8 cellular contexts compared by ENCODE assay signal in the genomic region with DNA sequence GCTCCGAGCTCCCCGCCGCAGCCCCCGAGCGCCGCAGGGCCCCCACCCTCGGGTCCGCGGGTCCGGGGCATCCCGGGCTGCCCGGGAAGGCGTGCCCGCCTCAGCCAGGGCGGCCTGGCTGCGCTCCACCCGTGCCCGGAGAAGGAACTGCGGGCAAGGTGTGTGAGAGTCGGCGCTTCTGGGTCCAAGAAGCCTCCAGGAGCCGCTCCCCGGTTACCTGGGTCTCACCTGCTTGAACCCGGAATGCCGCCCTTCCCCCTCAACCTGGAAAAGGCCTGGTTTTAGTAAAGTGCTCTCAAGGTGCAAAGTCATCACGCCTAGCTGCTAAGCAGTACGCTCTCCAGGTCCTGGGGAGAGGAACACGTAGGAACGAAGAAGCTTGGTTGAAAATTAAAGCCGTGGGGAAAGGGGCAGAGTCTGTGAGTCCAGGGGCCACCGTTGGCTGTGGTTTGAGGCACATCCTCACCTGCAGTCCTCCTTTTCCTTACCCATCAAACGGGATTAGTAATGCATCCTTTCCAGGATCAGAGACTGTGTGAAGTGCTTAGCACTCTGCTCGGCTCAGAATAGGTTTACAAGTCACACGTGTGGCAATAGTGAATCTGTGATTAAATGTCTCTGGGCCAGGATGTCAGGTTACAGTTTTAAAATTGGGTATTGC. TPM values are rescaled to one million over a fixed set of nuclear protein-coding genes. Genes with fewer than 3 reads are reported as not detected.
DNase-seq lines count a peak whose midpoint lies in the region; ATAC-seq and TF ChIP-seq lines count a peak whose summit lies in the region.

No MANE protein-coding gene starts in this region.

- no peak overlapping the region for H3K4me2 ChIP-seq in neural cell (ENCODE audit: low read length)

- peak; percentile 15 for ATAC-seq in GM19438 (IDR thresholded peaks at IDR 0.05; ENCODE audit: low read depth, unreplicated experiment)
- ATAC-seq in RWPE2 (ENCODE audit: low read depth) = peak; percentile 51
- ATAC-seq in GM21737 (IDR thresholded peaks at IDR 0.05; ENCODE audit: unreplicated experiment) = no peak
- no peak for ATAC-seq in stimulated activated memory B cell treated with anti-CD40 and anti-IgM and Interleukin-4, amounts not matched to agents 10 μg/mL and 1 μg/mL and 100 μg/mL, for 72 hours

- H3K36me3 ChIP-seq in RWPE2 (ENCODE audit: low read depth) (peaks cover 37% of the 10 kb centered on the region), neural cell (ENCODE audit: insufficient read depth, low read length) (no peaks in the 10 kb centered on the region)

- no peak overlapping the region for H3K4me3 Mint-ChIP-seq in stimulated activated memory B cell treated with anti-CD40 and anti-IgM and Interleukin-4, amounts not matched to agents 10 μg/mL and 1 μg/mL and 100 μg/mL, for 72 hours

- no peak overlapping the region for H3K27ac Mint-ChIP-seq in stimulated activated memory B cell treated with anti-CD40 and anti-IgM and Interleukin-4, amounts not matched to agents 10 μg/mL and 1 μg/mL and 100 μg/mL, for 72 hours

- H3K27me3 ChIP-seq in RWPE2 (ENCODE audit: insufficient read depth, poor library complexity, severe bottlenecking) (no peaks in the 10 kb centered on the region), neural cell (ENCODE audit: insufficient read depth, low read depth, low read length) (no peaks in the 10 kb centered on the region)

- TF ChIP-seq CTCF in RWPE2 (IDR thresholded peaks at IDR 0.05; ENCODE audit: poor library complexity, severe bottlenecking) = no peak
- TF ChIP-seq CTCF in epithelial cell of proximal tubule (conservative IDR thresholded peaks at IDR 0.05; ENCODE audit: low read depth, low read length) = no peak
- no peak for TF ChIP-seq CTCF in neural cell (IDR thresholded peaks at IDR 0.05; ENCODE audit: poor library complexity, severe bottlenecking)

- TF ChIP-seq EP300 in neural cell (conservative IDR thresholded peaks at IDR 0.05; ENCODE audit: poor library complexity, severe bottlenecking) = no peak

- no peaks in the 10 kb centered on the region for H3F3A ChIP-seq in neural cell (ENCODE audit: insufficient read depth, low read length, poor library complexity, severe bottlenecking)

- H4K20me1 ChIP-seq in neural cell (ENCODE audit: insufficient read depth) = no peaks in the 10 kb centered on the region

- H3K4me1 ChIP-seq in RWPE2 (ENCODE audit: insufficient read depth, poor library complexity, severe bottlenecking) = peaks cover 24% of the 10 kb centered on the region

- H3K36me3 Mint-ChIP-seq in stimulated activated memory B cell treated with anti-CD40 and anti-IgM and Interleukin-4, amounts not matched to agents 10 μg/mL and 1 μg/mL and 100 μg/mL, for 72 hours = no peaks in the 10 kb centered on the region

- H3K27me3 Mint-ChIP-seq in stimulated activated memory B cell treated with anti-CD40 and anti-IgM and Interleukin-4, amounts not matched to agents 10 μg/mL and 1 μg/mL and 100 μg/mL, for 72 hours = peaks cover 34% of the 10 kb centered on the region

- DNase-seq in AG20443 (ENCODE audit: low spot score) = peak; percentile 53
- DNase-seq in RWPE2 (ENCODE audit: low spot score) = no peak
- DNase-seq in epithelial cell of proximal tubule (ENCODE audit: low read depth) = no peak
- DNase-seq in effector CD4-positive, alpha-beta T cell = no peak

- TF ChIP-seq RAD21 in neural cell (conservative IDR thresholded peaks at IDR 0.05) = no peak

- H3K27ac ChIP-seq in RWPE2 (ENCODE audit: poor library complexity, severe bottlenecking) (peak overlapping the region; percentile 86), neural cell (ENCODE audit: low read length) (peak overlapping the region; percentile 56)

- H3K4me1 Mint-ChIP-seq in stimulated activated memory B cell treated with anti-CD40 and anti-IgM and Interleukin-4, amounts not matched to agents 10 μg/mL and 1 μg/mL and 100 μg/mL, for 72 hours = peaks cover 7% of the 10 kb centered on the region

- no peaks in the 10 kb centered on the region for H3K9me2 ChIP-seq in neural cell (ENCODE audit: insufficient read depth, low read length)

- H3K79me2 ChIP-seq in neural cell (replicated peaks; ENCODE audit: insufficient read depth, low read length) = peaks cover 51% of the 10 kb centered on the region

- no peak overlapping the region for H2AFZ ChIP-seq in neural cell (ENCODE audit: low read depth, low read length)

- peak overlapping the region; percentile 100 for H3K4me3 ChIP-seq in RWPE2 (ENCODE audit: severe bottlenecking)
- peak overlapping the region; percentile 86 for H3K4me3 ChIP-seq in epithelial cell of proximal tubule (ENCODE audit: low read depth, low read length)
- peak overlapping the region; percentile 97 for H3K4me3 ChIP-seq in neural cell (ENCODE audit: low read length)

- H3K9me3 ChIP-seq in RWPE2 (ENCODE audit: severe bottlenecking) (no peaks in the 10 kb centered on the region), neural cell (ENCODE audit: low read length) (no peaks in the 10 kb centered on the region)

- H3K9ac ChIP-seq in neural cell (ENCODE audit: low read length) = peak overlapping the region; percentile 80

- no peaks in the 10 kb centered on the region for H3K9me3 Mint-ChIP-seq in stimulated activated memory B cell treated with anti-CD40 and anti-IgM and Interleukin-4, amounts not matched to agents 10 μg/mL and 1 μg/mL and 100 μg/mL, for 72 hours

TF ChIP-seq in neural cell, 6 proteins besides CTCF, POLR2A, EP300 and RAD21:
- peak; percentile 58 for TF ChIP-seq MXI1 (conservative IDR thresholded peaks at IDR 0.05; ENCODE audit: poor library complexity, severe bottlenecking)
- no peak for TF ChIP-seq TAF1 (IDR thresholded peaks at IDR 0.05; ENCODE audit: low read depth)
- no peak for TF ChIP-seq POLR2AphosphoS5 (IDR thresholded peaks at IDR 0.05)
- no peak for TF ChIP-seq EZH2 (IDR thresholded peaks at IDR 0.05; ENCODE audit: borderline replicate concordance, insufficient read depth, low read length, poor library complexity, severe bottlenecking)
- TF ChIP-seq, protein P1, sequence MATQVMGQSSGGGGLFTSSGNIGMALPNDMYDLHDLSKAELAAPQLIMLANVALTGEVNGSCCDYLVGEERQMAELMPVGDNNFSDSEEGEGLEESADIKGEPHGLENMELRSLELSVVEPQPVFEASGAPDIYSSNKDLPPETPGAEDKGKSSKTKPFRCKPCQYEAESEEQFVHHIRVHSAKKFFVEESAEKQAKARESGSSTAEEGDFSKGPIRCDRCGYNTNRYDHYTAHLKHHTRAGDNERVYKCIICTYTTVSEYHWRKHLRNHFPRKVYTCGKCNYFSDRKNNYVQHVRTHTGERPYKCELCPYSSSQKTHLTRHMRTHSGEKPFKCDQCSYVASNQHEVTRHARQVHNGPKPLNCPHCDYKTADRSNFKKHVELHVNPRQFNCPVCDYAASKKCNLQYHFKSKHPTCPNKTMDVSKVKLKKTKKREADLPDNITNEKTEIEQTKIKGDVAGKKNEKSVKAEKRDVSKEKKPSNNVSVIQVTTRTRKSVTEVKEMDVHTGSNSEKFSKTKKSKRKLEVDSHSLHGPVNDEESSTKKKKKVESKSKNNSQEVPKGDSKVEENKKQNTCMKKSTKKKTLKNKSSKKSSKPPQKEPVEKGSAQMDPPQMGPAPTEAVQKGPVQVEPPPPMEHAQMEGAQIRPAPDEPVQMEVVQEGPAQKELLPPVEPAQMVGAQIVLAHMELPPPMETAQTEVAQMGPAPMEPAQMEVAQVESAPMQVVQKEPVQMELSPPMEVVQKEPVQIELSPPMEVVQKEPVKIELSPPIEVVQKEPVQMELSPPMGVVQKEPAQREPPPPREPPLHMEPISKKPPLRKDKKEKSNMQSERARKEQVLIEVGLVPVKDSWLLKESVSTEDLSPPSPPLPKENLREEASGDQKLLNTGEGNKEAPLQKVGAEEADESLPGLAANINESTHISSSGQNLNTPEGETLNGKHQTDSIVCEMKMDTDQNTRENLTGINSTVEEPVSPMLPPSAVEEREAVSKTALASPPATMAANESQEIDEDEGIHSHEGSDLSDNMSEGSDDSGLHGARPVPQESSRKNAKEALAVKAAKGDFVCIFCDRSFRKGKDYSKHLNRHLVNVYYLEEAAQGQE (IDR thresholded peaks at IDR 0.05; ENCODE audit: borderline replicate concordance) = peak; percentile 75
- TF ChIP-seq SMC3 (conservative IDR thresholded peaks at IDR 0.05; ENCODE audit: poor library complexity) = peak; percentile 43

RNA-seq across cellular contexts. Expression of a gene that starts 1.2 kb away (rescaled TPM):
- total RNA-seq in epithelial cell of proximal tubule = 27.3 and 33.0 TPM in 2 replicates
- 41.0 and 54.6 TPM in 2 replicates for polyA plus RNA-seq in neural cell
- polyA minus RNA-seq in neural cell = 74.3 and 91.7 TPM in 2 replicates

Comparison
In these comparisons a context has a peak if more than half of its experiments do, and no peak if none do; other contexts are left out.
1. ATAC-seq: peak in GM19438 (single experiment) and RWPE2 (single experiment); none in GM21737 (single experiment) and stimulated activated memory B cell treated with anti-CD40 and anti-IgM and Interleukin-4, amounts not matched to agents 10 μg/mL and 1 μg/mL and 100 μg/mL, for 72 hours (single experiment).
2. Peak in every context shown above with its lines, with median percentiles within 50 percentile points of each other: H3K4me3 ChIP-seq.